Comparison of ENCODE assay signal across 8 cellular contexts in genomic region chr7:112080441-112080840, GRCh38.
DNase-seq lines count a peak whose midpoint lies in the region; FAIRE-seq and TF ChIP-seq lines count a peak whose summit lies in the region.

No MANE protein-coding gene starts in this region.

- TF ChIP-seq CTCF in GM06990 (IDR thresholded peaks at IDR 0.05; ENCODE audit: insufficient read depth, low read length, poor library complexity, severe bottlenecking) (no peak), bronchial epithelial cell (IDR thresholded peaks at IDR 0.05; ENCODE audit: insufficient read depth, low read length, severe bottlenecking) (no peak)

- H3K9me2 ChIP-seq in GM23248 (ENCODE audit: insufficient read depth), result no peaks in the 10 kb centered on the region

- WGBS in GM23248 (ENCODE audit: low coverage in 1 of 2, low lambda C conversion rate in 2 of 2, missing lambda C conversion rate in 2 of 2), 2 experiments, result 8 to 9% methylated on average over 5 of the region's 5 CpGs
- WGBS in mesodermal cell (ENCODE audit: insufficient coverage in 2 of 2), 2 experiments, result 91 to 100% methylated on average over 3 to 4 of the region's 5 CpGs

- DNase-seq in GM06990 (ENCODE audit: extremely low read depth, insufficient read length) (peak; percentile 57), GM23248 (peak; percentile 94), Kasumi-1 (lab: John Stamatoyannopoulos, UW) (peak; percentile 72 to 77), bronchial epithelial cell (ENCODE audit: low read depth) (peak; percentile 97), DMS 273 (lab: John Stamatoyannopoulos, UW; ENCODE audit: unreplicated experiment) (no peak), NCI-H82 treated with DMSO at 0.1 percent for 48 hours (lab: John Stamatoyannopoulos, UW; ENCODE audit: unreplicated experiment) (no peak)
- no peak for DNase-seq in activated CD4-positive, CD25-positive, alpha-beta regulatory T cell (lab: John Stamatoyannopoulos, UW)

- H3K27me3 ChIP-seq in GM06990 (replicated peaks; ENCODE audit: control insufficient read depth, insufficient read depth, low read length) (no peaks in the 10 kb centered on the region), GM23248 (replicated peaks; ENCODE audit: insufficient read depth) (no peaks in the 10 kb centered on the region), bronchial epithelial cell (ENCODE audit: control insufficient read depth, insufficient read depth, low read length) (no peaks in the 10 kb centered on the region)

- peak; percentile 93 for FAIRE-seq in bronchial epithelial cell (lab: Jason Lieb, UNC)

- H3K9me3 ChIP-seq in GM23248 (ENCODE audit: low read depth), result no peaks in the 10 kb centered on the region
- H3K9me3 ChIP-seq in mesodermal cell (ENCODE audit: control insufficient read depth, low read length), result no peaks in the 10 kb centered on the region

- H3K4me2 ChIP-seq in GM23248 (ENCODE audit: unreplicated experiment), result peak overlapping the region; percentile 65

- H3K4me1 ChIP-seq in GM23248 (ENCODE audit: insufficient read depth), result peaks cover 17% of the 10 kb centered on the region
- H3K4me1 ChIP-seq in mesodermal cell (ENCODE audit: control insufficient read depth, insufficient read depth, low read length, poor library complexity, severe bottlenecking), result peaks cover 29% of the 10 kb centered on the region

- H3K4me3 ChIP-seq in GM06990 (replicated peaks; ENCODE audit: low read depth, low read length), result peak overlapping the region; percentile 15; the same call in 1 of the 2 replicates
- H3K4me3 ChIP-seq in GM23248, result peak overlapping the region; percentile 33; the same call in 1 of the 2 replicates
- H3K4me3 ChIP-seq in bronchial epithelial cell (ENCODE audit: low read depth, low read length), result no peak overlapping the region
- H3K4me3 ChIP-seq in mesodermal cell (ENCODE audit: extremely low read depth, insufficient read depth, low read length, poor library complexity, severe bottlenecking), result no peak overlapping the region

- H3K79me2 ChIP-seq in GM23248 (ENCODE audit: insufficient read depth), result no peaks in the 10 kb centered on the region

- H3K9ac ChIP-seq in GM23248, result 0 out of 2 replicates have a peak overlapping the region, but pooled peaks have one; percentile 2

- H3K27ac ChIP-seq in GM23248 (peak overlapping the region; percentile 62), mesodermal cell (ENCODE audit: low read depth, low read length, severe bottlenecking) (peak overlapping the region; percentile 66)

- in situ Hi-C loops in GM23248 (cut with MboI), result no loop called here

- no peaks in the 10 kb centered on the region for H3K36me3 ChIP-seq in GM06990 (ENCODE audit: control insufficient read depth, insufficient read depth, low read length)
- no peaks in the 10 kb centered on the region for H3K36me3 ChIP-seq in GM23248 (ENCODE audit: low read depth)
- no peaks in the 10 kb centered on the region for H3K36me3 ChIP-seq in bronchial epithelial cell (ENCODE audit: control insufficient read depth, insufficient read depth, low read length)
- H3K36me3 ChIP-seq in mesodermal cell (ENCODE audit: control insufficient read depth, insufficient read depth, low read length), result no peaks in the 10 kb centered on the region

- H3F3A ChIP-seq in GM23248 (ENCODE audit: insufficient read depth), result peaks cover 13% of the 10 kb centered on the region; the same call in 1 of the 2 replicates

- H2AFZ ChIP-seq in GM23248, result peak overlapping the region; percentile 29

- no peaks in the 10 kb centered on the region for H4K20me1 ChIP-seq in GM23248 (ENCODE audit: insufficient read depth)

Comparison
In these comparisons a context has a peak if more than half of its experiments do, and no peak if none do; other contexts are left out.
1. DNase-seq: peak in GM06990 (single experiment), GM23248 (single experiment), Kasumi-1 (2 of 2) and bronchial epithelial cell (single experiment); none in DMS 273 (single experiment), NCI-H82 treated with DMSO at 0.1 percent for 48 hours (single experiment) and activated CD4-positive, CD25-positive, alpha-beta regulatory T cell (0 of 4).
2. H3K4me3 ChIP-seq: peak in GM06990 (single experiment) and GM23248 (single experiment); none in bronchial epithelial cell (single experiment) and mesodermal cell (single experiment).